Comparison of ENCODE assay signal across 24 cellular contexts in the genomic region with DNA sequence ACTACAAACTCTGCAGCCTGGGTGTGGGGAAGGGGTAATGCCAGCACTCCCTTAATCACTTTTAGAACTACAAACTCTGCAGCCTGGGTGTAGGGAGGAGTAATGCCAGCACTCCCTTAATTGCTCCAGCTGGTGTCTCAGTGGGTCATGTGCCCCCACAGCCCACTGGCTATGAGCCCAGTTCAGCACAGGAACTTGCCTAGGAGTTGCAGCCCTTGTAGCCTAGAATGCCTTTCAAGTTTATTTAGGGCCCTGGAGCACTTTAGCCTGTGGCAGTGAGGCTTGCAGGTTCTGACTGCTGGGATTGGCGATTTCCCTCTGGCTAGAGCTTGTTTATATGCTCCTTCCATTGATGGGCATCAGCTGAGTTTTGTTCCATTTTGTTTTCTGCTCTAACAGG. TPM values are rescaled to one million over a fixed set of nuclear protein-coding genes. Genes with fewer than 3 reads are reported as not detected.
A peak's percentile ranks its signal among the peaks of the same experiment; 100 is the strongest.
DNase-seq lines count a peak whose midpoint lies in the region; ATAC-seq and TF ChIP-seq lines count a peak whose summit lies in the region.
"Had no signal": no experiment of that assay in that cellular context is flagged by ENCODE, and none has a peak within 500 bp of the region (broad histone marks: within the 10 kb centered on the region; RNA-seq: fewer than 3 reads in every experiment).

No MANE protein-coding gene starts in this region.

- no peaks in the 10 kb centered on the region for H3K36me3 ChIP-seq in thyroid gland
- H3K36me3 ChIP-seq: suprapubic skin had no signal

- DNase-seq in left ventricle myocardium superior = no peak
- no peak for DNase-seq in Right ventricle myocardium inferior (ENCODE audit: missing footprints)
- DNase-seq in cerebellar cortex (ENCODE audit: low spot score) = peak; percentile 29
- peak; percentile 84 for DNase-seq in myocyte (ENCODE audit: low read depth)
- DNase-seq in thyroid gland = peak; percentile 77 to 78
- no peak for DNase-seq in T-helper 17 cell
- DNase-seq in retina = no peak
- DNase-seq: activated CD4-positive, alpha-beta T cell treated with anti-CD3 and anti-CD28 coated beads, Interleukin-2, amount 10 ng/mL, durations not matched to agents 7 days and 5 days; activated CD8-positive, alpha-beta memory T cell treated with anti-CD3 and anti-CD28 coated beads, Interleukin-2, amount 50 U/mL, for 4 hours; activated naive CD8-positive, alpha-beta T cell treated with anti-CD3 and anti-CD28 coated beads, Interleukin-2, amount 10 ng/mL, durations not matched to agents 7 days and 5 days; foreskin fibroblast; NCI-H1436; SHP77 had no signal

- H3K4me1 ChIP-seq in thyroid gland = peaks cover 5% of the 10 kb centered on the region in 2 donors
- H3K4me1 ChIP-seq: A549, suprapubic skin had no signal

- no peak for TF ChIP-seq POLR2A in thyroid gland (IDR thresholded peaks at IDR 0.05)

- H3K36me3 Mint-ChIP-seq in T-helper 17 cell (ENCODE audit: low read depth) = no peaks in the 10 kb centered on the region
- H3K36me3 Mint-ChIP-seq: brain had no signal

- H3K4me3 Mint-ChIP-seq in T-helper 17 cell = no peak overlapping the region
- H3K4me3 Mint-ChIP-seq: activated CD4-positive, alpha-beta T cell treated with anti-CD3 and anti-CD28 coated beads, Interleukin-2, amount 10 ng/mL, durations not matched to agents 7 days and 5 days; activated naive CD8-positive, alpha-beta T cell treated with anti-CD3 and anti-CD28 coated beads, Interleukin-2, amount 10 ng/mL, durations not matched to agents 7 days and 5 days had no signal

- no peaks in the 10 kb centered on the region for H3K27me3 Mint-ChIP-seq in T-helper 17 cell
- H3K27me3 Mint-ChIP-seq: activated CD4-positive, alpha-beta T cell treated with anti-CD3 and anti-CD28 coated beads, Interleukin-2, amount 10 ng/mL, durations not matched to agents 7 days and 5 days; activated naive CD8-positive, alpha-beta T cell treated with anti-CD3 and anti-CD28 coated beads, Interleukin-2, amount 10 ng/mL, durations not matched to agents 7 days and 5 days had no signal

- intact Hi-C loops in left ventricle myocardium superior (cut with micrococcal nuclease) = no loop called here
- intact Hi-C loops in Right ventricle myocardium inferior (cut with DNase I) = no loop called here
- intact Hi-C loops in thyroid gland (cut with DNase I) = no loop called here

- H3K27me3 ChIP-seq in thyroid gland = no peaks in the 10 kb centered on the region
- H3K27me3 ChIP-seq: suprapubic skin had no signal

- H3K4me1 Mint-ChIP-seq in T-helper 17 cell = no peaks in the 10 kb centered on the region
- H3K4me1 Mint-ChIP-seq: activated CD4-positive, alpha-beta T cell treated with anti-CD3 and anti-CD28 coated beads, Interleukin-2, amount 10 ng/mL, durations not matched to agents 7 days and 5 days; activated naive CD8-positive, alpha-beta T cell treated with anti-CD3 and anti-CD28 coated beads, Interleukin-2, amount 10 ng/mL, durations not matched to agents 7 days and 5 days had no signal

- no peaks in the 10 kb centered on the region for H3K9me3 ChIP-seq in thyroid gland
- H3K9me3 ChIP-seq in T-helper 17 cell (ENCODE audit: control insufficient read depth, low read length, poor library complexity, severe bottlenecking) = no peaks in the 10 kb centered on the region

- no peak overlapping the region for H3K27ac Mint-ChIP-seq in T-helper 17 cell
- H3K27ac Mint-ChIP-seq: activated CD4-positive, alpha-beta T cell treated with anti-CD3 and anti-CD28 coated beads, Interleukin-2, amount 10 ng/mL, durations not matched to agents 7 days and 5 days; activated naive CD8-positive, alpha-beta T cell treated with anti-CD3 and anti-CD28 coated beads, Interleukin-2, amount 10 ng/mL, durations not matched to agents 7 days and 5 days; activated T-helper 2 cell treated with anti-CD3 and anti-CD28 coated beads, Interferon-gamma antibody, Interleukin-2, Interleukin-4, amounts not matched to agents 10 μg/mL and 5 μg/mL and 100 μg/mL, durations not matched to agents 14 hours and 24 hours and 36 hours had no signal

- peak overlapping the region in 1 of 3 donors; percentile 75 for H3K27ac ChIP-seq in thyroid gland
- H3K27ac ChIP-seq: A549, epithelial cell of prostate, suprapubic skin had no signal

- TF ChIP-seq CTCF in thyroid gland (IDR thresholded peaks at IDR 0.05) = no peak

- WGBS in thyroid gland, 2 donors = 17 to 25% methylated on average over 1 of the region's 1 CpG

- no peak overlapping the region for H3K4me3 ChIP-seq in thyroid gland (replicated peaks in 1 of 3)
- H3K4me3 ChIP-seq: A549, suprapubic skin had no signal

- ATAC-seq in left ventricle myocardium superior (peak; percentile 64), Right ventricle myocardium inferior (no peak), T-helper 17 cell (no peak), HG02798 (IDR thresholded peaks at IDR 0.05; ENCODE audit: poor library complexity, unreplicated experiment) (no peak)
- ATAC-seq: A549 had no signal

RNA-seq across cellular contexts. Expression of a gene that starts 17.1 kb away (rescaled TPM):
- total RNA-seq in left ventricle myocardium superior (not detected), Right ventricle myocardium inferior (not detected), myocyte (not detected in 2 replicates), thyroid gland (not detected), T-helper 17 cell (not detected)
- polyA plus RNA-seq in myocyte (2012) = not detected
- total RNA-seq: activated CD4-positive, alpha-beta T cell treated with anti-CD3 and anti-CD28 coated beads, Interleukin-2, amount 10 ng/mL, durations not matched to agents 7 days and 5 days; activated naive CD8-positive, alpha-beta T cell treated with anti-CD3 and anti-CD28 coated beads, Interleukin-2, amount 10 ng/mL, durations not matched to agents 7 days and 5 days; activated T-helper 2 cell treated with anti-CD3 and anti-CD28 coated beads, Interferon-gamma antibody, Interleukin-2, Interleukin-4, amounts not matched to agents 10 μg/mL and 5 μg/mL and 100 μg/mL, durations not matched to agents 14 hours and 24 hours and 36 hours; kidney epithelial cell; mesenteric fat pad; pulmonary artery endothelial cell; suprapubic skin had no signal
- polyA plus RNA-seq: A549, BJ, neural cell had no signal

RNA-seq across cellular contexts. Expression of a gene that starts 58.7 kb away (rescaled TPM):
- total RNA-seq in left ventricle myocardium superior (15.0 TPM), Right ventricle myocardium inferior (10.5 TPM), myocyte (35.9 and 50.9 TPM in 2 replicates), thyroid gland (10 to 100 TPM; 34.0 to 78.6 (median 51.9) TPM), T-helper 17 cell (1 to 10 TPM; 5.4 to 8.1 TPM)
- 15.1 TPM for polyA plus RNA-seq in myocyte (2012)

Comparison
In these comparisons a context has a peak if more than half of its experiments do, and no peak if none do; other contexts are left out.
1. DNase-seq: peak in cerebellar cortex (single experiment), myocyte (single experiment) and thyroid gland (2 of 2); none in left ventricle myocardium superior (single experiment), Right ventricle myocardium inferior (single experiment), T-helper 17 cell (0 of 3) and retina (single experiment).